In the genomic region with DNA sequence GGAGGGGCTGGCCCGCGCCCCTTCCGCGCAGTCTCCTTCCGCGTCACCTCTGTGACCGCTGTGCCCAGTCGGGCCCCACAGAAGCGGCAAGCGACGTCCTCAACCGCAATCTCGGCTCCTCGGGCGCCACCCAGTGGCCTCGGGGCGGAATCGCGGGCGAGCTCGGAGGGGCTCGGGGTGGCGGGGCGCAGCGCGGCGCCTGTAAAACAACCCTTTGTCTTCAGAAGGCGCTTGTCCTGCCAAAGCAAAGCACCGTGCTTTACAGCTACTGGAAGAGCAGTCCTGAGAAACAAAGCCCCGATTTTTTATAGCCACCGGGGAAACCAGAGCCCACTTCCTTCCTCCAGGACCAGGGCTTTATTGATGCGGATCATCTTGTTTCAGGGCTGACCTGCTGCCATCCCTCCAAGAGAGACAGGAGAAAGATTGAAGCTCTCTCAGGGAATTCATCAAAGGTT, we compare ENCODE assay signal across 8 cellular contexts. TPM values are rescaled to one million over a fixed set of nuclear protein-coding genes. Genes with fewer than 3 reads are reported as not detected.
DNase-seq lines count a peak whose midpoint lies in the region; ATAC-seq and TF ChIP-seq lines count a peak whose summit lies in the region.

No MANE protein-coding gene starts in this region.

- CTCF ChIA-PET in WTC11 (lab: Charles Lee), result interaction anchor here (0.5 to 1.9 kb wide), 39 partner anchors 8 to 584 kb away, joined by 3 to 22 read pairs (median 4); a partner anchor contains a TSS

- H3K9me3 Mint-ChIP-seq in WTC11, result no peaks in the 10 kb centered on the region

- H3K4me3 ChIP-seq in cardiac fibroblast (replicated peaks in 1 of 2; ENCODE audit: low read depth in 2 of 2, low read length in 2 of 2), result peak overlapping the region; percentile 42 to 53

- in situ Hi-C loops in ACHN (cut with HindIII; ENCODE audit: low pct_ligation_motif_present, low pct_unique_long_range_greater_than_20kb, low sequenced_read_pairs), result no loop called here

- TF ChIP-seq CTCF in WTC11 (IDR thresholded peaks at IDR 0.05), result peak; percentile 91
- peak; percentile 71 for TF ChIP-seq CTCF in cardiac fibroblast (IDR thresholded peaks at IDR 0.05; ENCODE audit: low read depth, low read length)

- ATAC-seq in GM18867 (IDR thresholded peaks at IDR 0.05; ENCODE audit: unreplicated experiment), result peak; percentile 96
- ATAC-seq in HG03097 (IDR thresholded peaks at IDR 0.05; ENCODE audit: low FRiP score, unreplicated experiment), result peak; percentile 93
- ATAC-seq in WTC11, result peak; percentile 93

- POLR2A ChIA-PET in WTC11 (lab: Charles Lee), result no interaction called here

- H3K27me3 Mint-ChIP-seq in WTC11 (ENCODE audit: low read depth), result no peaks in the 10 kb centered on the region; the same call in 1 of the 2 replicates

- no peaks in the 10 kb centered on the region for H3K36me3 Mint-ChIP-seq in WTC11

- DNase-seq in ACHN (peak; percentile 79), NCI-H2196 treated with DMSO at 0.1 percent for 48 hours (lab: John Stamatoyannopoulos, UW; ENCODE audit: unreplicated experiment) (peak; percentile 40), WTC11 (ENCODE audit: low spot score) (peak; percentile 95), cardiac fibroblast (ENCODE audit: low read depth in 2 of 2) (peak; percentile 67 to 80), islet precursor cell (peak; percentile 92)
- DNase-seq in stimulated activated CD4-positive, alpha-beta T cell treated with anti-CD3 and anti-CD28 coated beads, Interleukin-15, amount 100 ng/mL, for 1 hour (ENCODE audit: low read depth in 1 of 2, low spot score in 1 of 2), result peak; percentile 82 to 91

- 0 out of 2 replicates have a peak overlapping the region, but pooled peaks have one; percentile 72 for H3K27ac Mint-ChIP-seq in WTC11

- H3K4me3 Mint-ChIP-seq in WTC11, result peak overlapping the region; percentile 54

- peaks cover 14% of the 10 kb centered on the region for H3K4me1 Mint-ChIP-seq in WTC11

TF ChIP-seq in WTC11, 78 proteins besides CTCF, POLR2A, EP300 and RAD21:
- TF ChIP-seq, protein P1, sequence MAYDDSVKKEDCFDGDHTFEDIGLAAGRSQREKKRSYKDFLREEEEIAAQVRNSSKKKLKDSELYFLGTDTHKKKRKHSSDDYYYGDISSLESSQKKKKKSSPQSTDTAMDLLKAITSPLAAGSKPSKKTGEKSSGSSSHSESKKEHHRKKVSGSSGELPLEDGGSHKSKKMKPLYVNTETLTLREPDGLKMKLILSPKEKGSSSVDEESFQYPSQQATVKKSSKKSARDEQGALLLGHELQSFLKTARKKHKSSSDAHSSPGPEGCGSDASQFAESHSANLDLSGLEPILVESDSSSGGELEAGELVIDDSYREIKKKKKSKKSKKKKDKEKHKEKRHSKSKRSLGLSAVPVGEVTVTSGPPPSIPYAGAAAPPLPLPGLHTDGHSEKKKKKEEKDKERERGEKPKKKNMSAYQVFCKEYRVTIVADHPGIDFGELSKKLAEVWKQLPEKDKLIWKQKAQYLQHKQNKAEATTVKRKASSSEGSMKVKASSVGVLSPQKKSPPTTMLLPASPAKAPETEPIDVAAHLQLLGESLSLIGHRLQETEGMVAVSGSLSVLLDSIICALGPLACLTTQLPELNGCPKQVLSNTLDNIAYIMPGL (CRISPR knock-in tag; IDR thresholded peaks at IDR 0.05), result peak; percentile 74; the same call in 1 of the 2 replicates
- TF ChIP-seq, protein P2, sequence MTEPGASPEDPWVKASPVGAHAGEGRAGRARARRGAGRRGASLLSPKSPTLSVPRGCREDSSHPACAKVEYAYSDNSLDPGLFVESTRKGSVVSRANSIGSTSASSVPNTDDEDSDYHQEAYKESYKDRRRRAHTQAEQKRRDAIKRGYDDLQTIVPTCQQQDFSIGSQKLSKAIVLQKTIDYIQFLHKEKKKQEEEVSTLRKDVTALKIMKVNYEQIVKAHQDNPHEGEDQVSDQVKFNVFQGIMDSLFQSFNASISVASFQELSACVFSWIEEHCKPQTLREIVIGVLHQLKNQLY (CRISPR knock-in tag; IDR thresholded peaks at IDR 0.05), result no peak
- TF ChIP-seq PRRX2 (CRISPR knock-in tag; IDR thresholded peaks at IDR 0.05), result no peak
- TF ChIP-seq, protein P3, sequence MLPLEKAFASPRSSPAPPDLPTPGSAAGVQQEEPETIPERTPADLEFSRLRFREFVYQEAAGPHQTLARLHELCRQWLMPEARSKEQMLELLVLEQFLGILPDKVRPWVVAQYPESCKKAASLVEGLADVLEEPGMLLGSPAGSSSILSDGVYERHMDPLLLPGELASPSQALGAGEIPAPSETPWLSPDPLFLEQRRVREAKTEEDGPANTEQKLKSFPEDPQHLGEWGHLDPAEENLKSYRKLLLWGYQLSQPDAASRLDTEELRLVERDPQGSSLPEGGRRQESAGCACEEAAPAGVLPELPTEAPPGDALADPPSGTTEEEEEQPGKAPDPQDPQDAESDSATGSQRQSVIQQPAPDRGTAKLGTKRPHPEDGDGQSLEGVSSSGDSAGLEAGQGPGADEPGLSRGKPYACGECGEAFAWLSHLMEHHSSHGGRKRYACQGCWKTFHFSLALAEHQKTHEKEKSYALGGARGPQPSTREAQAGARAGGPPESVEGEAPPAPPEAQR (CRISPR knock-in tag; IDR thresholded peaks at IDR 0.05), result no peak
- TF ChIP-seq, protein P4, sequence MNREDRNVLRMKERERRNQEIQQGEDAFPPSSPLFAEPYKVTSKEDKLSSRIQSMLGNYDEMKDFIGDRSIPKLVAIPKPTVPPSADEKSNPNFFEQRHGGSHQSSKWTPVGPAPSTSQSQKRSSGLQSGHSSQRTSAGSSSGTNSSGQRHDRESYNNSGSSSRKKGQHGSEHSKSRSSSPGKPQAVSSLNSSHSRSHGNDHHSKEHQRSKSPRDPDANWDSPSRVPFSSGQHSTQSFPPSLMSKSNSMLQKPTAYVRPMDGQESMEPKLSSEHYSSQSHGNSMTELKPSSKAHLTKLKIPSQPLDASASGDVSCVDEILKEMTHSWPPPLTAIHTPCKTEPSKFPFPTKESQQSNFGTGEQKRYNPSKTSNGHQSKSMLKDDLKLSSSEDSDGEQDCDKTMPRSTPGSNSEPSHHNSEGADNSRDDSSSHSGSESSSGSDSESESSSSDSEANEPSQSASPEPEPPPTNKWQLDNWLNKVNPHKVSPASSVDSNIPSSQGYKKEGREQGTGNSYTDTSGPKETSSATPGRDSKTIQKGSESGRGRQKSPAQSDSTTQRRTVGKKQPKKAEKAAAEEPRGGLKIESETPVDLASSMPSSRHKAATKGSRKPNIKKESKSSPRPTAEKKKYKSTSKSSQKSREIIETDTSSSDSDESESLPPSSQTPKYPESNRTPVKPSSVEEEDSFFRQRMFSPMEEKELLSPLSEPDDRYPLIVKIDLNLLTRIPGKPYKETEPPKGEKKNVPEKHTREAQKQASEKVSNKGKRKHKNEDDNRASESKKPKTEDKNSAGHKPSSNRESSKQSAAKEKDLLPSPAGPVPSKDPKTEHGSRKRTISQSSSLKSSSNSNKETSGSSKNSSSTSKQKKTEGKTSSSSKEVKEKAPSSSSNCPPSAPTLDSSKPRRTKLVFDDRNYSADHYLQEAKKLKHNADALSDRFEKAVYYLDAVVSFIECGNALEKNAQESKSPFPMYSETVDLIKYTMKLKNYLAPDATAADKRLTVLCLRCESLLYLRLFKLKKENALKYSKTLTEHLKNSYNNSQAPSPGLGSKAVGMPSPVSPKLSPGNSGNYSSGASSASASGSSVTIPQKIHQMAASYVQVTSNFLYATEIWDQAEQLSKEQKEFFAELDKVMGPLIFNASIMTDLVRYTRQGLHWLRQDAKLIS (CRISPR knock-in tag; IDR thresholded peaks at IDR 0.05; ENCODE audit: borderline replicate concordance), result no peak
- TF ChIP-seq SP1 (CRISPR knock-in tag; conservative IDR thresholded peaks at IDR 0.05), result no peak
- TF ChIP-seq ETV6 (CRISPR knock-in tag; IDR thresholded peaks at IDR 0.05), result peak; percentile 73; the same call in 1 of the 2 replicates
- TF ChIP-seq IRF2 (CRISPR knock-in tag; IDR thresholded peaks at IDR 0.05; ENCODE audit: borderline replicate concordance, low read depth), result no peak
TF ChIP-seq in WTC11: peak in this region for 2.

RNA-seq across cellular contexts. Expression of a gene that starts 37.3 kb away (rescaled TPM):
- total RNA-seq in WTC11 (2021), result 13.7 to 17.1 TPM (median 16.3 TPM) in 3 replicates

Comparison
In these comparisons a context has a peak if more than half of its experiments do, and no peak if none do; other contexts are left out.
1. Peak in every context shown above with its lines: DNase-seq, ATAC-seq and H3K4me3 ChIP-seq.
2. DNase-seq: peak in every context shown above with its lines; median percentile 95 in WTC11; 92 in islet precursor cell; 86 in stimulated activated CD4-positive, alpha-beta T cell treated with anti-CD3 and anti-CD28 coated beads, Interleukin-15, amount 100 ng/mL, for 1 hour; 79 in ACHN; 74 in cardiac fibroblast; 40 in NCI-H2196 treated with DMSO at 0.1 percent for 48 hours.